14 cellular contexts compared by ENCODE assay signal in genomic region chr22:45684752-45685359, GRCh38.
"Had no signal": no experiment of that assay in that cellular context is flagged by ENCODE, and none has a peak within 500 bp of the region (broad histone marks: within the 10 kb centered on the region; RNA-seq: fewer than 3 reads in every experiment).

No MANE protein-coding gene starts in this region.

- H3K36me3 ChIP-seq: adrenal gland, upper lobe of right lung had no signal

- H3K27me3 ChIP-seq: adrenal gland, sigmoid colon, upper lobe of right lung had no signal

- H3K27ac Mint-ChIP-seq: activated naive CD4-positive, alpha-beta T cell treated with anti-CD3 and anti-CD28 coated beads, Interleukin-2, amount 10 ng/mL, durations not matched to agents 7 days and 5 days; activated T-helper 2 cell treated with anti-CD3 and anti-CD28 coated beads, Interferon-gamma antibody, Interleukin-2, Interleukin-4, amounts not matched to agents 10 μg/mL and 5 μg/mL and 100 μg/mL, durations not matched to agents 14 hours and 24 hours and 36 hours; dendritic cell treated with granulocyte-macrophage colony-stimulating factor and Interleukin-4, amounts not matched to agents 40 ng/mL and 50 ng/mL, for 4 days; memory B cell; nephron progenitor cell; T-helper 17 cell had no signal

- H3K9me3 Mint-ChIP-seq: activated naive CD4-positive, alpha-beta T cell treated with anti-CD3 and anti-CD28 coated beads, Interleukin-2, amount 10 ng/mL, durations not matched to agents 7 days and 5 days; activated T-helper 2 cell treated with anti-CD3 and anti-CD28 coated beads, Interferon-gamma antibody, Interleukin-2, Interleukin-4, amounts not matched to agents 10 μg/mL and 5 μg/mL and 100 μg/mL, durations not matched to agents 14 hours and 24 hours and 36 hours; dendritic cell treated with granulocyte-macrophage colony-stimulating factor and Interleukin-4, amounts not matched to agents 40 ng/mL and 50 ng/mL, for 4 days; memory B cell; nephron progenitor cell had no signal

- FAIRE-seq: TTC549 had no signal

- H3K4me3 ChIP-seq: adrenal gland, sigmoid colon, upper lobe of right lung had no signal

- H3K27ac ChIP-seq: upper lobe of right lung had no signal

- ATAC-seq: stimulated activated naive CD8-positive, alpha-beta T cell treated with anti-CD3 and anti-CD28 coated beads, Interleukin-15, Interleukin-2, amounts not matched to agents 100 U/mL and 50 U/mL, for 24 hours; T-helper 17 cell; upper lobe of right lung had no signal

- DNase-seq: activated naive CD4-positive, alpha-beta T cell treated with anti-CD3 and anti-CD28 coated beads, Interleukin-2, amount 10 ng/mL, durations not matched to agents 7 days and 5 days; glutamatergic neuron; nephron progenitor cell; sigmoid colon; stimulated activated CD4-positive, alpha-beta T cell treated with anti-CD3 and anti-CD28 coated beads, Interleukin-4, amount 100 ng/mL, for 1 hour; stimulated activated CD8-positive, alpha-beta memory T cell treated with anti-CD3 and anti-CD28 coated beads, Interleukin-4, amount 100 ng/mL, for 48 hours; stimulated activated naive CD8-positive, alpha-beta T cell treated with anti-CD3 and anti-CD28 coated beads, Interleukin-15, Interleukin-2, amounts not matched to agents 100 U/mL and 50 U/mL, for 24 hours; T-helper 17 cell; upper lobe of right lung had no signal

- H3K4me1 Mint-ChIP-seq: activated naive CD4-positive, alpha-beta T cell treated with anti-CD3 and anti-CD28 coated beads, Interleukin-2, amount 10 ng/mL, durations not matched to agents 7 days and 5 days had no signal

- H3K9me3 ChIP-seq: adrenal gland, sigmoid colon, upper lobe of right lung had no signal

- H3K4me3 Mint-ChIP-seq: activated naive CD4-positive, alpha-beta T cell treated with anti-CD3 and anti-CD28 coated beads, Interleukin-2, amount 10 ng/mL, durations not matched to agents 7 days and 5 days; dendritic cell treated with granulocyte-macrophage colony-stimulating factor and Interleukin-4, amounts not matched to agents 40 ng/mL and 50 ng/mL, for 4 days; memory B cell; nephron progenitor cell; T-helper 17 cell had no signal

- H3K36me3 Mint-ChIP-seq: activated naive CD4-positive, alpha-beta T cell treated with anti-CD3 and anti-CD28 coated beads, Interleukin-2, amount 10 ng/mL, durations not matched to agents 7 days and 5 days had no signal

- H3K27me3 Mint-ChIP-seq: activated naive CD4-positive, alpha-beta T cell treated with anti-CD3 and anti-CD28 coated beads, Interleukin-2, amount 10 ng/mL, durations not matched to agents 7 days and 5 days; memory B cell; T-helper 17 cell had no signal
